8 cellular contexts compared by ENCODE assay signal in genomic region chr10:58177362-58177947, GRCh38.
DNase-seq lines count a peak whose midpoint lies in the region; ATAC-seq and TF ChIP-seq lines count a peak whose summit lies in the region.

No MANE protein-coding gene starts in this region.

- H3K9ac ChIP-seq in endodermal cell (ENCODE audit: extremely low read depth, low read length, poor library complexity, severe bottlenecking) (no peak overlapping the region), parathyroid adenoma (no peak overlapping the region)

- POLR2A ChIA-PET in BJ (lab: Charles Lee), result no interaction called here

- no peak for DNase-seq in BJ (ENCODE audit: low read depth)
- peak; percentile 30 for DNase-seq in GM20000 (ENCODE audit: low spot score)
- peak; percentile 26 for DNase-seq in NCI-H82 (lab: John Stamatoyannopoulos, UW)
- DNase-seq in endodermal cell, result no peak
- DNase-seq in H7, result no peak

- CTCF ChIA-PET in BJ (lab: Yijun Ruan, JAX), result interaction anchor here (0.6 to 6.1 kb wide), 17 partner anchors 12 to 237 kb away, joined by 3 to 128 read pairs (median 4); partner anchors contain the start of gene CISD1

- no peak overlapping the region for H3K27ac Mint-ChIP-seq in endodermal cell

- WGBS in endodermal cell (ENCODE audit: insufficient coverage in 1 of 2, insufficient read length in 1 of 2), 2 experiments, result 92% methylated on average over 1 of the region's 3 CpGs; no CpG with 5 or more reads in 1 of the 2 experiments

- peak; percentile 54 for TF ChIP-seq CTCF in BJ (IDR thresholded peaks at IDR 0.05; ENCODE audit: insufficient read depth, low read depth, low read length)
- peak; percentile 10 for TF ChIP-seq CTCF in GM20000 (IDR thresholded peaks at IDR 0.05; ENCODE audit: extremely low read depth, missing control alignments)
- TF ChIP-seq CTCF in endodermal cell (conservative IDR thresholded peaks at IDR 0.05), result peak; percentile 81
- TF ChIP-seq CTCF in parathyroid adenoma (IDR thresholded peaks at IDR 0.05), result peak; percentile 82

- no peaks in the 10 kb centered on the region for H3K9me3 ChIP-seq in endodermal cell (ENCODE audit: control insufficient read depth, low read length)
- H3K9me3 ChIP-seq in parathyroid adenoma (ENCODE audit: control insufficient read depth, low read length), result no peaks in the 10 kb centered on the region

- H3K9me3 Mint-ChIP-seq in endodermal cell, result no peaks in the 10 kb centered on the region

- H3K4me3 Mint-ChIP-seq in endodermal cell, result no peak overlapping the region

- H3K4me1 Mint-ChIP-seq in endodermal cell, result peaks cover 10% of the 10 kb centered on the region

- H3K27me3 ChIP-seq in BJ (ENCODE audit: control insufficient read depth, insufficient read depth, low read length), result no peaks in the 10 kb centered on the region
- no peaks in the 10 kb centered on the region for H3K27me3 ChIP-seq in endodermal cell (ENCODE audit: control insufficient read depth, insufficient read depth, low read length, poor library complexity, severe bottlenecking)
- H3K27me3 ChIP-seq in parathyroid adenoma (ENCODE audit: control insufficient read depth, insufficient read depth, low read length), result no peaks in the 10 kb centered on the region
- no peaks in the 10 kb centered on the region for H3K27me3 ChIP-seq in H7 (ENCODE audit: control insufficient read depth, insufficient read depth, low read length)

- H3K27me3 Mint-ChIP-seq in endodermal cell (ENCODE audit: insufficient read depth), result no peaks in the 10 kb centered on the region

- H3K27ac ChIP-seq in endodermal cell (ENCODE audit: low read depth, low read length) (no peak overlapping the region), parathyroid adenoma (no peak overlapping the region)

- no peaks in the 10 kb centered on the region for H3K4me1 ChIP-seq in endodermal cell (ENCODE audit: control insufficient read depth, insufficient read depth, low read length)
- peaks cover 13% of the 10 kb centered on the region for H3K4me1 ChIP-seq in parathyroid adenoma

- ATAC-seq in GM19455 (IDR thresholded peaks at IDR 0.05; ENCODE audit: unreplicated experiment) (no peak), HG02642 (IDR thresholded peaks at IDR 0.05; ENCODE audit: poor library complexity, unreplicated experiment) (no peak)

- peaks cover 7% of the 10 kb centered on the region for H3K79me2 ChIP-seq in parathyroid adenoma

- H3K4me2 ChIP-seq in parathyroid adenoma (ENCODE audit: low read length), result no peak overlapping the region

- H3K36me3 ChIP-seq in BJ (ENCODE audit: control insufficient read depth, insufficient read depth, low read length), result no peaks in the 10 kb centered on the region
- H3K36me3 ChIP-seq in endodermal cell (ENCODE audit: control insufficient read depth, insufficient read depth, low read length), result no peaks in the 10 kb centered on the region
- H3K36me3 ChIP-seq in parathyroid adenoma (ENCODE audit: control insufficient read depth, insufficient read depth, low read length), result no peaks in the 10 kb centered on the region
- no peaks in the 10 kb centered on the region for H3K36me3 ChIP-seq in H7 (replicated peaks; ENCODE audit: control insufficient read depth, insufficient read depth, low read length)

- no peak overlapping the region for H2AFZ ChIP-seq in parathyroid adenoma

- H3K36me3 Mint-ChIP-seq in endodermal cell (ENCODE audit: low read depth), result no peaks in the 10 kb centered on the region

- H3K4me3 ChIP-seq in BJ (ENCODE audit: low read depth, low read length) (no peak overlapping the region), endodermal cell (ENCODE audit: low read length) (no peak overlapping the region), parathyroid adenoma (ENCODE audit: low read depth, low read length) (no peak overlapping the region), H7 (ENCODE audit: insufficient read depth, low read depth, low read length) (no peak overlapping the region)

Comparison
In these comparisons a context has a peak if more than half of its experiments do, and no peak if none do; other contexts are left out.
1. DNase-seq: peak in GM20000 (single experiment) and NCI-H82 (single experiment); none in BJ (single experiment), endodermal cell (single experiment) and H7 (single experiment).
2. CTCF ChIP-seq: peak in every context shown above with its lines; median percentile 82 in parathyroid adenoma; 81 in endodermal cell; 54 in BJ; 10 in GM20000.